21 cellular contexts compared by ENCODE assay signal in the genomic region with DNA sequence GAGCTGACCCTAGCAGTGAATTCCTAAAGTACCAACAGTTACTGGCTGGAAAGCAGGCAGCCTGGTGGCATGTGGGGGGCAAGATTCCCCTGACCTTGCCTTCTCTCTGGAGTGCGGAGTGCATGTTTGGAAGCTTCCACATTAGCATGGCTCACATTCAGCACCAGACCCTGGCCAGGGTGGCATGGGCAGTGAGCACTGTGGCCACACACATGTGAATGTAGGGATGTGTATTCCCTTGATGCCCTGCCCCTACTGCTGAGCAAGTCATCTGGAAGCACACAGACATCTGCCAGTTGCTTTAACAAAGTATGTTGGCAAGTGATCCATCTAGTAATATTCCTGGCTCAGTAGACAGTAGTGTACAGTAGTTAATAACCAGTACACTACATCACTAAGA.
"Had no signal": no experiment of that assay in that cellular context is flagged by ENCODE, and none has a peak within 500 bp of the region (broad histone marks: within the 10 kb centered on the region; RNA-seq: fewer than 3 reads in every experiment).

No MANE protein-coding gene starts in this region.

- H3K27ac ChIP-seq: heart right ventricle, hepatocyte, left ventricle myocardium inferior, ovary, stomach, testis, thyroid gland, transverse colon, upper lobe of left lung had no signal

- H3K4me1 ChIP-seq: heart right ventricle, left ventricle myocardium inferior, stomach, testis, thyroid gland, transverse colon, upper lobe of left lung had no signal

- DNase-seq: heart right ventricle; islet precursor cell; left ventricle myocardium inferior; midbrain; mucosa of descending colon; naive thymus-derived CD4-positive, alpha-beta T cell; nucleus accumbens; ovary; right cardiac atrium; small intestine; stimulated activated CD4-positive, alpha-beta T cell treated with anti-CD3 and anti-CD28 coated beads, Interleukin-2, amount 100 ng/mL, for 24 hours; stimulated activated CD4-positive, alpha-beta T cell treated with anti-CD3 and anti-CD28 coated beads, Interleukin-4, amount 100 ng/mL, for 1 hour; stimulated activated naive B cell treated with anti-CD40 and anti-IgM and Interleukin-4, amounts not matched to agents 10 μg/mL and 1 μg/mL and 100 μg/mL, for 72 hours; stimulated activated naive CD8-positive, alpha-beta T cell treated with anti-CD3 and anti-CD28 coated beads, Interleukin-15, Interleukin-2, amounts not matched to agents 100 U/mL and 50 U/mL, for 24 hours; stomach; testis; thyroid gland; transverse colon; upper lobe of left lung had no signal

- H3K79me2 ChIP-seq: hepatocyte had no signal

- H3K36me3 ChIP-seq: heart right ventricle, left ventricle myocardium inferior, ovary, stomach, thyroid gland, transverse colon, upper lobe of left lung had no signal

- H3K4me2 ChIP-seq: hepatocyte had no signal

- H3K27me3 ChIP-seq: hepatocyte, ovary, stomach, testis, thyroid gland, transverse colon, upper lobe of left lung had no signal

- H3K4me3 ChIP-seq: heart right ventricle, hepatocyte, left ventricle myocardium inferior, lung, mucosa of descending colon, ovary, stomach, testis, thyroid gland, transverse colon, upper lobe of left lung had no signal

- FAIRE-seq: small intestine had no signal

- H2AFZ ChIP-seq: hepatocyte had no signal

- H3K9me3 ChIP-seq: mucosa of descending colon, ovary, testis, thyroid gland, transverse colon had no signal
